8 cellular contexts compared by ENCODE assay signal in genomic region chr22:50507421-50507990, GRCh38. TPM values are rescaled to one million over a fixed set of nuclear protein-coding genes. Genes with fewer than 3 reads are reported as not detected.
DNase-seq lines count a peak whose midpoint lies in the region; ATAC-seq lines count a peak whose summit lies in the region.

LMF2 (minus strand) TSS chr22:50507702; CDS start chr22:50507675, 27 bp downstream.

- DNase-seq in DMS53 treated with DMSO at 0.1 percent for 48 hours (lab: John Stamatoyannopoulos, UW; ENCODE audit: unreplicated experiment) (peak; percentile 71), M059J (ENCODE audit: low read depth) (peak; percentile 63), cerebellar nuclear complex (lab: John Stamatoyannopoulos, UW) (peak; percentile 42 to 89), left lobe of liver (ENCODE audit: low spot score) (peak; percentile 92), SIG-M5 (lab: John Stamatoyannopoulos, UW) (no peak)
- peak; percentile 93 to 96 for DNase-seq in stimulated activated CD4-positive, alpha-beta T cell treated with anti-CD3 and anti-CD28 coated beads, Interleukin-2, amount 100 ng/mL, for 24 hours

- ATAC-seq in GM21786 (IDR thresholded peaks at IDR 0.05; ENCODE audit: unreplicated experiment) (peak; percentile 45), left lobe of liver (peak; percentile 84)
- ATAC-seq in activated CD4-positive, CD25-positive, alpha-beta regulatory T cell treated with anti-CD3 and anti-CD28 coated beads, Interleukin-2, amount 50 U/mL, for 24 hours = peak; percentile 78 to 80

RNA-seq across cellular contexts. Expression of gene LMF2, which starts in this region (rescaled TPM):
- total RNA-seq in M059J (2014; rRNA removed; shearing (Covaris generic)) = 31.2 and 59.8 TPM in 2 replicates
- 50.2 TPM for total RNA-seq in left lobe of liver
